1 cellular context compared by ENCODE assay signal in genomic region chr1:25549273-25550154, GRCh38.
TF ChIP-seq lines count a peak whose summit lies in the region.

No MANE protein-coding gene starts in this region.

TF ChIP-seq in GM23338, 12 proteins besides CTCF, POLR2A, EP300 and RAD21 (continued from another document):
- TF ChIP-seq REST (IDR thresholded peaks at IDR 0.05; ENCODE audit: unreplicated experiment), result no peak
- TF ChIP-seq ETS1 (IDR thresholded peaks at IDR 0.05), result no peak
- no peak for TF ChIP-seq EZH2phosphoT487 (IDR thresholded peaks at IDR 0.05; ENCODE audit: unreplicated experiment)
